10 cellular contexts compared by ENCODE assay signal in genomic region chr20:528923-529594, GRCh38. TPM values are rescaled to one million over a fixed set of nuclear protein-coding genes. Genes with fewer than 3 reads are reported as not detected.
DNase-seq lines count a peak whose midpoint lies in the region; ATAC-seq lines count a peak whose summit lies in the region.
"Had no signal": no experiment of that assay in that cellular context is flagged by ENCODE, and none has a peak within 500 bp of the region (broad histone marks: within the 10 kb centered on the region; RNA-seq: fewer than 3 reads in every experiment).

No MANE protein-coding gene starts in this region.

- in situ Hi-C loops in SK-MEL-5 (cut with HindIII; ENCODE audit: low pct_unique_long_range_greater_than_20kb, low sequenced_read_pairs), result no loop called here

- peak; percentile 84 for DNase-seq in A172 (ENCODE audit: low spot score)
- peak; percentile 51 for DNase-seq in GM03348 (ENCODE audit: low spot score)
- DNase-seq in SK-MEL-5 (ENCODE audit: low read depth, low spot score), result peak; percentile 66
- DNase-seq in foreskin melanocyte, result peak; percentile 68
- no peak for DNase-seq in NCI-H748 (lab: John Stamatoyannopoulos, UW; ENCODE audit: unreplicated experiment)
- DNase-seq in stimulated activated CD4-positive, alpha-beta T cell treated with anti-CD3 and anti-CD28 coated beads, Interleukin-2, amount 100 ng/mL, for 48 hours, result no peak
- DNase-seq in T-helper 9 cell, result no peak
- DNase-seq: activated effector memory CD4-positive, alpha-beta T cell treated with Interleukin-2 at 50 U/mL for 16 hours; NCI-H146 had no signal

- no peak for ATAC-seq in HG03521 (IDR thresholded peaks at IDR 0.05; ENCODE audit: unreplicated experiment)

RNA-seq across cellular contexts. Expression of gene CSNK2A1, which starts 14.5 kb away (rescaled TPM):
- 195 and 258 TPM in 2 replicates for total RNA-seq in A172 (2014; rRNA removed; shearing (Covaris generic))
- total RNA-seq in SK-MEL-5 (2014; rRNA removed; shearing (Covaris generic)), result 168 and 179 TPM in 2 replicates
- 157 and 159 TPM in 2 replicates for polyA plus RNA-seq in SK-MEL-5 (2015; cell fraction: cytosol; rRNA removed)
- 78.6 and 79.7 TPM in 2 replicates for polyA plus RNA-seq in SK-MEL-5 (2015; cell fraction: nucleus; rRNA removed)

Comparison
In these comparisons a context has a peak if more than half of its experiments do, and no peak if none do; other contexts are left out.
1. DNase-seq: peak in A172 (single experiment), GM03348 (single experiment), SK-MEL-5 (single experiment) and foreskin melanocyte (single experiment); none in NCI-H748 (single experiment), stimulated activated CD4-positive, alpha-beta T cell treated with anti-CD3 and anti-CD28 coated beads, Interleukin-2, amount 100 ng/mL, for 48 hours (0 of 2) and T-helper 9 cell (single experiment).